10 cellular contexts compared by ENCODE assay signal in the genomic region with DNA sequence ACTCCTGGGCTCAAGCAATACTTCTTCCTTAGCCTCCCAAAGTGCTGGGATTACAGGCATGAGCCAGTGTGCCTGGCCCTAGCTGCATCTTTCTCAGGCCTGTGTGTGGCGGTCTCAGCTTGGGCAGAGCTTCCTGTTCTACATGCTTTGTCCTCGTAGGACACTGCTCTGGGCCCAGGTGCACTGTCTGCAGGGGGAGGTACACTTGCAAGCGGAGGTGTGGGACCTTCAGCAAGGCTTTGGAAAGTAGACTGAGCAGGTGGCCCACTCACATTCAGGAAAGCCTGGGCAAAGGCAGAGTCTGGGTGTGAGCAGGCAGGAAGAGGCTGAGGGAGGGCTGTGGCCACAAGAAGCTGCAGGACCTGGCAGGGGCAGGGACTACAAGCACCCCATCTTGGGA. TPM values are rescaled to one million over a fixed set of nuclear protein-coding genes. Genes with fewer than 3 reads are reported as not detected.
DNase-seq lines count a peak whose midpoint lies in the region; ATAC-seq and TF ChIP-seq lines count a peak whose summit lies in the region.
"Had no signal": no experiment of that assay in that cellular context is flagged by ENCODE, and none has a peak within 500 bp of the region (broad histone marks: within the 10 kb centered on the region; RNA-seq: fewer than 3 reads in every experiment).

No MANE protein-coding gene starts in this region.

- H3K27me3 Mint-ChIP-seq in Caco-2 (ENCODE audit: insufficient read depth, unreplicated experiment), result no peaks in the 10 kb centered on the region
- H3K27me3 Mint-ChIP-seq: activated B cell treated with CpG ODN at 0.5 μM for 24 hours had no signal

- H3K36me3 ChIP-seq in Caco-2 (ENCODE audit: control insufficient read depth, insufficient read depth, low read length) (peaks cover 3% of the 10 kb centered on the region), SJCRH30 (no peaks in the 10 kb centered on the region; the same call in 1 of the 2 replicates), right atrium auricular region (no peaks in the 10 kb centered on the region), skeletal muscle tissue (ENCODE audit: control insufficient read depth in 3 of 3, insufficient read depth in 3 of 3, low read length in 3 of 3) (peaks cover 0 to 4% (median 0%) of the 10 kb centered on the region in 3 donors)

- TF ChIP-seq CTCF in Caco-2 (IDR thresholded peaks at IDR 0.05; ENCODE audit: insufficient read depth in 1 of 2, low read depth in 1 of 2, low read length in 1 of 2, severe bottlenecking in 1 of 2, unreplicated experiment in 1 of 2), result no peak
- TF ChIP-seq CTCF in right atrium auricular region (IDR thresholded peaks at IDR 0.05), result no peak

- H3K27ac ChIP-seq in SJCRH30, result peak overlapping the region; percentile 8; the same call in 1 of the 2 replicates
- H3K27ac ChIP-seq in right atrium auricular region, result peak overlapping the region; percentile 85 to 88
- peak overlapping the region; percentile 46 for H3K27ac ChIP-seq in skeletal muscle tissue (ENCODE audit: low read depth, low read length)

- no peaks in the 10 kb centered on the region for H3K9me3 Mint-ChIP-seq in Caco-2 (ENCODE audit: unreplicated experiment)
- H3K9me3 Mint-ChIP-seq: activated B cell treated with CpG ODN at 0.5 μM for 24 hours had no signal

- POLR2A ChIA-PET in Caco-2 (lab: Charles Lee), result no interaction called here

- DNase-seq in Caco-2 (no peak), SJCRH30 (no peak), right atrium auricular region (ENCODE audit: low spot score) (no peak), EL (no peak), erythroblast (lab: John Stamatoyannopoulos, UW) (no peak)
- DNase-seq: activated B cell treated with CpG ODN at 0.5 μM for 24 hours; NCI-H748 treated with DMSO at 0.1 percent for 48 hours; stimulated activated CD8-positive, alpha-beta memory T cell treated with anti-CD3 and anti-CD28 coated beads, Interleukin-4, amount 100 ng/mL, for 48 hours had no signal

- intact Hi-C loops in Caco-2 (cut with micrococcal nuclease; ENCODE audit: unreplicated experiment), result no loop called here

- no TSS peak for BruUV-seq in Caco-2 (replicated peaks; lab: Mats Ljungman, UMichigan)

- no peak for ATAC-seq in GM18873 (IDR thresholded peaks at IDR 0.05; ENCODE audit: low FRiP score, unreplicated experiment)

- H3K27me3 ChIP-seq in Caco-2 (replicated peaks; ENCODE audit: control insufficient read depth, insufficient read depth, low read length), result no peaks in the 10 kb centered on the region
- no peaks in the 10 kb centered on the region for H3K27me3 ChIP-seq in SJCRH30
- H3K27me3 ChIP-seq in right atrium auricular region, result no peaks in the 10 kb centered on the region
- no peaks in the 10 kb centered on the region for H3K27me3 ChIP-seq in skeletal muscle tissue (ENCODE audit: control insufficient read depth in 3 of 3, insufficient read depth in 3 of 3, low read length in 3 of 3)

- H3K4me1 Mint-ChIP-seq in Caco-2 (ENCODE audit: low read depth, unreplicated experiment), result peaks cover 33% of the 10 kb centered on the region

- TF ChIP-seq POLR2A in erythroblast (IDR thresholded peaks at IDR 0.05; ENCODE audit: low read length), result no peak

- CTCF ChIA-PET in Caco-2 (lab: Charles Lee), result interaction anchor here (2.8 kb wide), 1 partner anchor 10 kb away, joined by 20 read pairs; no protein-coding TSS in a partner anchor

- H3K36me3 Mint-ChIP-seq in Caco-2 (ENCODE audit: insufficient read depth, unreplicated experiment), result peaks cover 5% of the 10 kb centered on the region

- H3K9me3 ChIP-seq in Caco-2 (no peaks in the 10 kb centered on the region), SJCRH30 (replicated peaks) (no peaks in the 10 kb centered on the region), right atrium auricular region (no peaks in the 10 kb centered on the region), skeletal muscle tissue (ENCODE audit: control insufficient read depth in 3 of 3, low read length in 3 of 3) (no peaks in the 10 kb centered on the region)

- H3K27ac Mint-ChIP-seq in Caco-2 (ENCODE audit: unreplicated experiment), result peak overlapping the region; percentile 82
- H3K27ac Mint-ChIP-seq: activated B cell treated with CpG ODN at 0.5 μM for 24 hours had no signal

- peak overlapping the region; percentile 12 for H3K4me3 Mint-ChIP-seq in Caco-2 (ENCODE audit: unreplicated experiment)
- H3K4me3 Mint-ChIP-seq: activated B cell treated with CpG ODN at 0.5 μM for 24 hours had no signal

- H3K4me1 ChIP-seq in Caco-2 (peaks cover 38% of the 10 kb centered on the region), SJCRH30 (peaks cover 36% of the 10 kb centered on the region), right atrium auricular region (peaks cover 0 to 71% of the 10 kb centered on the region in 2 donors), skeletal muscle tissue (ENCODE audit: control insufficient read depth in 3 of 3, insufficient read depth in 3 of 3, low read length in 3 of 3) (peaks cover 45 to 60% (median 54%) of the 10 kb centered on the region in 3 donors)

- H3K4me3 ChIP-seq in Caco-2 (ENCODE audit: low read depth, low read length) (no peak overlapping the region), SJCRH30 (no peak overlapping the region), right atrium auricular region (no peak overlapping the region), skeletal muscle tissue (ENCODE audit: low read length in 3 of 3) (peak overlapping the region in 1 of 3 donors; percentile 35)

- peak overlapping the region in 1 of 3 donors; percentile 54 for H3K9ac ChIP-seq in skeletal muscle tissue (ENCODE audit: low read depth in 1 of 3, low read length in 3 of 3)

RNA-seq across cellular contexts. Expression of a gene that starts 33.6 kb away (rescaled TPM):
- 7.0 and 8.6 TPM in 2 replicates for total RNA-seq in Caco-2 (2022)
- 0.08 TPM in 1 of 2 replicates, not detected in the other for total RNA-seq in SJCRH30 (2014; rRNA removed; shearing (Covaris generic))
- 1 to 10 TPM; 4.9 to 9.5 TPM for total RNA-seq in right atrium auricular region
- 0.52 TPM for total RNA-seq in skeletal muscle tissue

Comparison
In these comparisons a context has a peak if more than half of its experiments do, and no peak if none do; other contexts are left out.
1. H3K27ac ChIP-seq: peak in every context shown above with its lines; median percentile 86 in right atrium auricular region; 46 in skeletal muscle tissue; 8 in SJCRH30.